ENCODE assay signal across 27 cellular contexts in the genomic region with DNA sequence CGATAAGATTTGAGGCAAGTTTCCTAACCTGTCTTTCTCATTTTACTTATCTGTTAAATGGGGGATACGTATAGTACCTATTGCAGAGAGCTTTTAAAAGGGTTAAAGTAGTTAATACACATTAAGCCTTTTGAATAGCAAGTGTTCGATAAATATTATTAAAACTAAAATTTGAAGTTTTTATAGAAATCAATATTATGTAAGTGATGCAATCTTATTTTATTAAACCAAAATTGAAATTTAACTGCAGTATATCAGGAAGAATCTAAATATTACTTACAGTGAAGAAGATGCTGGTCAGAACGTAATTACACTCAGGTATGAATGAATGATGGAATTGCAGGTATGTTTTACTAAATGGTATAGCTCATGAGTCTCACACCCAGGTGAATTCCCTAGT. TPM values are rescaled to one million over a fixed set of nuclear protein-coding genes. Genes with fewer than 3 reads are reported as not detected.
"Had no signal": no experiment of that assay in that cellular context is flagged by ENCODE, and none has a peak within 500 bp of the region (broad histone marks: within the 10 kb centered on the region; RNA-seq: fewer than 3 reads in every experiment).

No MANE protein-coding gene starts in this region.

- DNase-seq: activated CD4-positive, alpha-beta memory T cell treated with anti-CD3 and anti-CD28 coated beads for 36 hours; activated CD4-positive, alpha-beta T cell treated with anti-CD3 and anti-CD28 coated beads for 4 hours; activated CD4-positive, alpha-beta T cell treated with anti-CD3 and anti-CD28 coated beads, Interleukin-2, amount 50 U/mL, for 1 hour; activated CD4-positive, CD25-positive, alpha-beta regulatory T cell treated with anti-CD3 and anti-CD28 coated beads, Interleukin-2, amount 50 U/mL, for 72 hours; activated CD8-positive, alpha-beta memory T cell treated with anti-CD3 and anti-CD28 coated beads, Interleukin-2, amount 50 U/mL, for 4 hours; activated effector memory CD4-positive, alpha-beta T cell treated with Interleukin-2 at 50 U/mL for 16 hours; activated naive CD4-positive, alpha-beta T cell treated with anti-CD3 and anti-CD28 coated beads, Interleukin-2, amount 50 U/mL, for 16 hours; activated naive CD8-positive, alpha-beta T cell treated with anti-CD3 and anti-CD28 coated beads for 36 hours; activated T-cell treated with anti-CD3 and anti-CD28 coated beads for 4 hours; activated T-cell treated with anti-CD3 and anti-CD28 coated beads, Interleukin-2, amount 50 U/mL, for 48 hours; amniotic stem cell; aorta; brain microvascular endothelial cell; central memory CD4-positive, alpha-beta T cell; KG1; NCI-H1048; NCI-H1105 treated with DMSO at 0.1 percent for 48 hours; NCI-H1436; NCI-H1694 treated with DMSO at 0.1 percent for 48 hours; NCI-H2029; NCI-H345; NCI-H524 treated with DMSO at 0.1 percent for 48 hours; Right ventricle myocardium superior; SJCRH30 had no signal

- ATAC-seq: WTC11 had no signal

- H3K36me3 ChIP-seq: brain microvascular endothelial cell, SJCRH30 had no signal

- H3K9me3 ChIP-seq: SJCRH30 had no signal

- H3K27me3 ChIP-seq: brain microvascular endothelial cell, SJCRH30 had no signal

- H3K27ac ChIP-seq: brain microvascular endothelial cell, SK-N-MC had no signal

- H3K4me3 ChIP-seq: SJCRH30, SK-N-MC had no signal

RNA-seq across cellular contexts. Expression of gene ANXA3, which starts 58.0 kb away (rescaled TPM):
- total RNA-seq: activated CD4-positive, alpha-beta memory T cell treated with anti-CD3 and anti-CD28 coated beads for 36 hours; OCI-LY7 had no signal
